1 cellular context compared by ENCODE assay signal in the genomic region with DNA sequence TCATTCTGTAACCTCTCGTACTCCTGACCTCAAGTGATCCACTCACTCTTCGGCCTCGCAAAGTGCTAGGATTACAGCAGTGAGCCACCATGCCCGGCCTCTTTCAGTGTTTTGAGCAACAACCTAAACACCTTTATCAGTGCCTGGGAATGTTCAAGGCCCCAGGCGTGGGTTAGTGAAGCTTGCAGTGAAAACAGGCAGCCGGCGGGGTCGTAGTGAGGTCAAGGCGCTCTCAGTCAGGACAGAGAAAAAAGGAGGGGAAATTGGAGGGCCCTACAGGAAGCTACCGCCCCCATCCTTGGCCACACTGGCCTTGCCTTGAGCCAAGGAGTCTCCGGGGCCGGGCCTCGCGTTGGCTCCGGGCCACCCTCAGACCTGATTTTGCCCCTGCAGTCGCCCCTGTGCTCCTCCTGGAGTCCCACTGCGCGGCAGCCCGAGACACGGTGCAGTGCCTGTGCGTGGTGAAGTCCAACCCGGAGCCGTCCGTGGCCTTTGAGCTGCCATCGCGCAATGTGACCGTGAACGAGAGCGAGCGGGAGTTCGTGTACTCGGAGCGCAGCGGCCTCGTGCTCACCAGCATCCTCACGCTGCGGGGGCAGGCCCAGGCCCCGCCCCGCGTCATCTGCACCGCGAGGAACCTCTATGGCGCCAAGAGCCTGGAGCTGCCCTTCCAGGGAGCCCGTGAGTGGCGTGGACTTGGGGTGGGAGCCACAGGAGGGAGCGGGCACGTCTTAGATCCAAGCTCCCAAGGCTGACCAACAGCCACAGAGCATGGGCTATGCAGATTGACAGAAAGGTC.
A peak's percentile ranks its signal among the peaks of the same experiment; 100 is the strongest.
TF ChIP-seq lines count a peak whose summit lies in the region.

No MANE protein-coding gene starts in this region.

TF ChIP-seq in HepG2, 621 proteins besides CTCF, POLR2A, EP300 and RAD21 (continued from another document and continues in another):
- TF ChIP-seq, protein P1, sequence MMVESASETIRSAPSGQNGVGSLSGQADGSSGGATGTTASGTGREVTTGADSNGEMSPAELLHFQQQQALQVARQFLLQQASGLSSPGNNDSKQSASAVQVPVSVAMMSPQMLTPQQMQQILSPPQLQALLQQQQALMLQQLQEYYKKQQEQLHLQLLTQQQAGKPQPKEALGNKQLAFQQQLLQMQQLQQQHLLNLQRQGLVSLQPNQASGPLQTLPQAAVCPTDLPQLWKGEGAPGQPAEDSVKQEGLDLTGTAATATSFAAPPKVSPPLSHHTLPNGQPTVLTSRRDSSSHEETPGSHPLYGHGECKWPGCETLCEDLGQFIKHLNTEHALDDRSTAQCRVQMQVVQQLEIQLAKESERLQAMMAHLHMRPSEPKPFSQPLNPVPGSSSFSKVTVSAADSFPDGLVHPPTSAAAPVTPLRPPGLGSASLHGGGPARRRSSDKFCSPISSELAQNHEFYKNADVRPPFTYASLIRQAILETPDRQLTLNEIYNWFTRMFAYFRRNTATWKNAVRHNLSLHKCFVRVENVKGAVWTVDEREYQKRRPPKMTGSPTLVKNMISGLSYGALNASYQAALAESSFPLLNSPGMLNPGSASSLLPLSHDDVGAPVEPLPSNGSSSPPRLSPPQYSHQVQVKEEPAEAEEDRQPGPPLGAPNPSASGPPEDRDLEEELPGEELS (CRISPR knock-in tag; IDR thresholded peaks at IDR 0.05), result peak; percentile 90
- TF ChIP-seq, protein P2, sequence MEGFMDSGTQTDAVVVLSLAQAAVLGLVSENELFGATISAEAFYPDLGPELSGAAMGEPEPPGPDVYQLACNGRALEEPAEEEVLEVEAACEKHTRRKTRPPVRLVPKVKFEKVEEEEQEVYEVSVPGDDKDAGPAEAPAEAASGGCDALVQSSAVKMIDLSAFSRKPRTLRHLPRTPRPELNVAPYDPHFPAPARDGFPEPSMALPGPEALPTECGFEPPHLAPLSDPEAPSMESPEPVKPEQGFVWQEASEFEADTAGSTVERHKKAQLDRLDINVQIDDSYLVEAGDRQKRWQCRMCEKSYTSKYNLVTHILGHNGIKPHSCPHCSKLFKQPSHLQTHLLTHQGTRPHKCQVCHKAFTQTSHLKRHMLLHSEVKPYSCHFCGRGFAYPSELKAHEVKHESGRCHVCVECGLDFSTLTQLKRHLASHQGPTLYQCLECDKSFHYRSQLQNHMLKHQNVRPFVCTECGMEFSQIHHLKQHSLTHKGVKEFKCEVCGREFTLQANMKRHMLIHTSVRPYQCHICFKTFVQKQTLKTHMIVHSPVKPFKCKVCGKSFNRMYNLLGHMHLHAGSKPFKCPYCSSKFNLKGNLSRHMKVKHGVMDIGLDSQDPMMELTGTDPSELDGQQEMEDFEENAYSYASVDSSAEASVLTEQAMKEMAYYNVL (CRISPR knock-in tag; IDR thresholded peaks at IDR 0.05; ENCODE audit: borderline replicate concordance), result peak; percentile 57; the same call in 1 of the 2 replicates
- TF ChIP-seq, protein P3, sequence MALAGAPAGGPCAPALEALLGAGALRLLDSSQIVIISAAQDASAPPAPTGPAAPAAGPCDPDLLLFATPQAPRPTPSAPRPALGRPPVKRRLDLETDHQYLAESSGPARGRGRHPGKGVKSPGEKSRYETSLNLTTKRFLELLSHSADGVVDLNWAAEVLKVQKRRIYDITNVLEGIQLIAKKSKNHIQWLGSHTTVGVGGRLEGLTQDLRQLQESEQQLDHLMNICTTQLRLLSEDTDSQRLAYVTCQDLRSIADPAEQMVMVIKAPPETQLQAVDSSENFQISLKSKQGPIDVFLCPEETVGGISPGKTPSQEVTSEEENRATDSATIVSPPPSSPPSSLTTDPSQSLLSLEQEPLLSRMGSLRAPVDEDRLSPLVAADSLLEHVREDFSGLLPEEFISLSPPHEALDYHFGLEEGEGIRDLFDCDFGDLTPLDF (CRISPR knock-in tag; IDR thresholded peaks at IDR 0.05), result no peak
- TF ChIP-seq, protein P4, sequence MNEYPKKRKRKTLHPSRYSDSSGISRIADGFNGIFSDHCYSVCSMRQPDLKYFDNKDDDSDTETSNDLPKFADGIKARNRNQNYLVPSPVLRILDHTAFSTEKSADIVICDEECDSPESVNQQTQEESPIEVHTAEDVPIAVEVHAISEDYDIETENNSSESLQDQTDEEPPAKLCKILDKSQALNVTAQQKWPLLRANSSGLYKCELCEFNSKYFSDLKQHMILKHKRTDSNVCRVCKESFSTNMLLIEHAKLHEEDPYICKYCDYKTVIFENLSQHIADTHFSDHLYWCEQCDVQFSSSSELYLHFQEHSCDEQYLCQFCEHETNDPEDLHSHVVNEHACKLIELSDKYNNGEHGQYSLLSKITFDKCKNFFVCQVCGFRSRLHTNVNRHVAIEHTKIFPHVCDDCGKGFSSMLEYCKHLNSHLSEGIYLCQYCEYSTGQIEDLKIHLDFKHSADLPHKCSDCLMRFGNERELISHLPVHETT (CRISPR knock-in tag; conservative IDR thresholded peaks at IDR 0.05), result no peak
- no peak for TF ChIP-seq ZFP41 (CRISPR knock-in tag; IDR thresholded peaks at IDR 0.05; ENCODE audit: borderline replicate concordance)
- no peak for TF ChIP-seq TP53 (CRISPR knock-in tag; conservative IDR thresholded peaks at IDR 0.05)
- TF ChIP-seq PITX1 (CRISPR knock-in tag; IDR thresholded peaks at IDR 0.05), result peak; percentile 68; the same call in 1 of the 2 replicates
- no peak for TF ChIP-seq ZNF552 (CRISPR knock-in tag; IDR thresholded peaks at IDR 0.05; ENCODE audit: borderline replicate concordance)
- no peak for TF ChIP-seq SNAPC2 (CRISPR knock-in tag; IDR thresholded peaks at IDR 0.05)
- TF ChIP-seq ZNF296 (CRISPR knock-in tag; conservative IDR thresholded peaks at IDR 0.05), result no peak
- TF ChIP-seq KLF6 (CRISPR knock-in tag; IDR thresholded peaks at IDR 0.05), result no peak; the same call in 1 of the 2 replicates
- no peak for TF ChIP-seq ZNF224 (CRISPR knock-in tag; IDR thresholded peaks at IDR 0.05)
- no peak for TF ChIP-seq YEATS2 (CRISPR knock-in tag; IDR thresholded peaks at IDR 0.05; ENCODE audit: borderline replicate concordance)
- peak; percentile 67 for TF ChIP-seq HOXA3 (CRISPR knock-in tag; IDR thresholded peaks at IDR 0.05)
- no peak for TF ChIP-seq MAFG (CRISPR knock-in tag; IDR thresholded peaks at IDR 0.05)
- no peak for TF ChIP-seq ZNF350 (CRISPR knock-in tag; IDR thresholded peaks at IDR 0.05; ENCODE audit: borderline replicate concordance, low read depth)
- TF ChIP-seq TBL1XR1 (IDR thresholded peaks at IDR 0.05; ENCODE audit: borderline replicate concordance, low read length, partially characterized antibody), result no peak
- TF ChIP-seq, protein P5, sequence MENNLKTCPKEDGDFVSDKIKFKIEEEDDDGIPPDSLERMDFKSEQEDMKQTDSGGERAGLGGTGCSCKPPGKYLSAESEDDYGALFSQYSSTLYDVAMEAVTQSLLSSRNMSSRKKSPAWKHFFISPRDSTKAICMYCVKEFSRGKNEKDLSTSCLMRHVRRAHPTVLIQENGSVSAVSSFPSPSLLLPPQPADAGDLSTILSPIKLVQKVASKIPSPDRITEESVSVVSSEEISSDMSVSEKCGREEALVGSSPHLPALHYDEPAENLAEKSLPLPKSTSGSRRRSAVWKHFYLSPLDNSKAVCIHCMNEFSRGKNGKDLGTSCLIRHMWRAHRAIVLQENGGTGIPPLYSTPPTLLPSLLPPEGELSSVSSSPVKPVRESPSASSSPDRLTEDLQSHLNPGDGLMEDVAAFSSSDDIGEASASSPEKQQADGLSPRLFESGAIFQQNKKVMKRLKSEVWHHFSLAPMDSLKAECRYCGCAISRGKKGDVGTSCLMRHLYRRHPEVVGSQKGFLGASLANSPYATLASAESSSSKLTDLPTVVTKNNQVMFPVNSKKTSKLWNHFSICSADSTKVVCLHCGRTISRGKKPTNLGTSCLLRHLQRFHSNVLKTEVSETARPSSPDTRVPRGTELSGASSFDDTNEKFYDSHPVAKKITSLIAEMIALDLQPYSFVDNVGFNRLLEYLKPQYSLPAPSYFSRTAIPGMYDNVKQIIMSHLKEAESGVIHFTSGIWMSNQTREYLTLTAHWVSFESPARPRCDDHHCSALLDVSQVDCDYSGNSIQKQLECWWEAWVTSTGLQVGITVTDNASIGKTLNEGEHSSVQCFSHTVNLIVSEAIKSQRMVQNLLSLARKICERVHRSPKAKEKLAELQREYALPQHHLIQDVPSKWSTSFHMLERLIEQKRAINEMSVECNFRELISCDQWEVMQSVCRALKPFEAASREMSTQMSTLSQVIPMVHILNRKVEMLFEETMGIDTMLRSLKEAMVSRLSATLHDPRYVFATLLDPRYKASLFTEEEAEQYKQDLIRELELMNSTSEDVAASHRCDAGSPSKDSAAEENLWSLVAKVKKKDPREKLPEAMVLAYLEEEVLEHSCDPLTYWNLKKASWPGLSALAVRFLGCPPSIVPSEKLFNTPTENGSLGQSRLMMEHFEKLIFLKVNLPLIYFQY (CRISPR knock-in tag; IDR thresholded peaks at IDR 0.05; ENCODE audit: borderline replicate concordance), result no peak
- TF ChIP-seq ZNF780A (CRISPR knock-in tag; IDR thresholded peaks at IDR 0.05), result no peak
- no peak for TF ChIP-seq ZNF501 (CRISPR knock-in tag; IDR thresholded peaks at IDR 0.05)
- TF ChIP-seq ZNF292 (CRISPR knock-in tag; IDR thresholded peaks at IDR 0.05; ENCODE audit: borderline replicate concordance, low read depth), result peak; percentile 38; the same call in 1 of the 2 replicates
- TF ChIP-seq, protein P6, sequence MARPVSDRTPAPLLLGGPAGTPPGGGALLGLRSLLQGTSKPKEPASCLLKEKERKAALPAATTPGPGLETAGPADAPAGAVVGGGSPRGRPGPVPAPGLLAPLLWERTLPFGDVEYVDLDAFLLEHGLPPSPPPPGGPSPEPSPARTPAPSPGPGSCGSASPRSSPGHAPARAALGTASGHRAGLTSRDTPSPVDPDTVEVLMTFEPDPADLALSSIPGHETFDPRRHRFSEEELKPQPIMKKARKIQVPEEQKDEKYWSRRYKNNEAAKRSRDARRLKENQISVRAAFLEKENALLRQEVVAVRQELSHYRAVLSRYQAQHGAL (CRISPR knock-in tag; IDR thresholded peaks at IDR 0.05; ENCODE audit: not compliant biosample characterization), result no peak
- no peak for TF ChIP-seq ZNF549 (CRISPR knock-in tag; IDR thresholded peaks at IDR 0.05)
- TF ChIP-seq ZNF615 (CRISPR knock-in tag; IDR thresholded peaks at IDR 0.05; ENCODE audit: borderline replicate concordance), result no peak
- TF ChIP-seq NFRKB (IDR thresholded peaks at IDR 0.05), result no peak
- no peak for TF ChIP-seq ZNF766 (CRISPR knock-in tag; IDR thresholded peaks at IDR 0.05; ENCODE audit: borderline replicate concordance)
- TF ChIP-seq ZFP37 (CRISPR knock-in tag; IDR thresholded peaks at IDR 0.05; ENCODE audit: borderline replicate concordance), result no peak
- TF ChIP-seq, protein P7, sequence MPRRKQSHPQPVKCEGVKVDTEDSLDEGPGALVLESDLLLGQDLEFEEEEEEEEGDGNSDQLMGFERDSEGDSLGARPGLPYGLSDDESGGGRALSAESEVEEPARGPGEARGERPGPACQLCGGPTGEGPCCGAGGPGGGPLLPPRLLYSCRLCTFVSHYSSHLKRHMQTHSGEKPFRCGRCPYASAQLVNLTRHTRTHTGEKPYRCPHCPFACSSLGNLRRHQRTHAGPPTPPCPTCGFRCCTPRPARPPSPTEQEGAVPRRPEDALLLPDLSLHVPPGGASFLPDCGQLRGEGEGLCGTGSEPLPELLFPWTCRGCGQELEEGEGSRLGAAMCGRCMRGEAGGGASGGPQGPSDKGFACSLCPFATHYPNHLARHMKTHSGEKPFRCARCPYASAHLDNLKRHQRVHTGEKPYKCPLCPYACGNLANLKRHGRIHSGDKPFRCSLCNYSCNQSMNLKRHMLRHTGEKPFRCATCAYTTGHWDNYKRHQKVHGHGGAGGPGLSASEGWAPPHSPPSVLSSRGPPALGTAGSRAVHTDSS (CRISPR knock-in tag; conservative IDR thresholded peaks at IDR 0.05), result no peak
- TF ChIP-seq ZNF768 (CRISPR knock-in tag; IDR thresholded peaks at IDR 0.05), result peak; percentile 11; the same call in 1 of the 2 replicates
- no peak for TF ChIP-seq TGIF2 (CRISPR knock-in tag; IDR thresholded peaks at IDR 0.05)
- TF ChIP-seq, protein P8, sequence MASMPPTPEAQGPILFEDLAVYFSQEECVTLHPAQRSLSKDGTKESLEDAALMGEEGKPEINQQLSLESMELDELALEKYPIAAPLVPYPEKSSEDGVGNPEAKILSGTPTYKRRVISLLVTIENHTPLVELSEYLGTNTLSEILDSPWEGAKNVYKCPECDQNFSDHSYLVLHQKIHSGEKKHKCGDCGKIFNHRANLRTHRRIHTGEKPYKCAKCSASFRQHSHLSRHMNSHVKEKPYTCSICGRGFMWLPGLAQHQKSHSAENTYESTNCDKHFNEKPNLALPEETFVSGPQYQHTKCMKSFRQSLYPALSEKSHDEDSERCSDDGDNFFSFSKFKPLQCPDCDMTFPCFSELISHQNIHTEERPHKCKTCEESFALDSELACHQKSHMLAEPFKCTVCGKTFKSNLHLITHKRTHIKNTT (CRISPR knock-in tag; IDR thresholded peaks at IDR 0.05), result no peak
- TF ChIP-seq, protein P9, sequence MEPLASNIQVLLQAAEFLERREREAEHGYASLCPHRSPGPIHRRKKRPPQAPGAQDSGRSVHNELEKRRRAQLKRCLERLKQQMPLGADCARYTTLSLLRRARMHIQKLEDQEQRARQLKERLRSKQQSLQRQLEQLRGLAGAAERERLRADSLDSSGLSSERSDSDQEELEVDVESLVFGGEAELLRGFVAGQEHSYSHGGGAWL (CRISPR knock-in tag; IDR thresholded peaks at IDR 0.05), result no peak
- TF ChIP-seq GTF3A (CRISPR knock-in tag; conservative IDR thresholded peaks at IDR 0.05), result no peak
